Comparison of ENCODE assay signal across 8 cellular contexts in the genomic region with DNA sequence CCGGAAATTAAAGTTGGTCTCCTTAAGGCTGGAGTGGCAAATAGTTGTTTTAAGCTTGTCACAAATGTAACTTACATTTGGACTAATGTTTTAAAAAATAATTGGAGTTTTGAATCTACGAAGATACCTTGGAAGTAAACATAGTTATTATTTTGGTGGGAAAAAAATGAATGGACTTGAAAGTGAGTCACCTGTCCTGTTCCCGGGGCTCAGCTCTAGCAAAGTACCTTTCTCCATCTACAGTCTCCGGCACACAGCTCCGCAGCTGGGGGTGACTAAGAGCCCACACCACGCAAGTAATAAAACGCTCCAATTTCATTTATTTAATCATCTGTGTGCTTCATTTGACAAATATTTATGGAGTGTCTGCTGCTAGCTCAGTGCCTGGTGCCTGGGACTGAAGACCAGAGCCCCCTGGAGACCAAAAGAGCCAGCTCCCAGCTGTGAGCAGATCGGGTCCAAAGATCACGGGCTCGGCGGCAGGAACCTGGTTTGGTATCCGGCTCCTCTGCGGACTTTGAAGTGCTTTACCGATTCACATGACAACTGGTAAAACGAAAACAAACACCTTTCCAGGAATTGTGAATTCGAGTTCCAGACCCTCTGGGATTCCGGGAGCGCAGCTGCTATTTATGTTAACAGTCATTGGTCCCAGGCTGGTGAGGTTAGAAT. TPM values are rescaled to one million over a fixed set of nuclear protein-coding genes. Genes with fewer than 3 reads are reported as not detected.
DNase-seq lines count a peak whose midpoint lies in the region; ATAC-seq and TF ChIP-seq lines count a peak whose summit lies in the region.

No MANE protein-coding gene starts in this region.

- peak; percentile 60 for DNase-seq in AG08396 (ENCODE audit: low spot score)
- peak; percentile 91 for DNase-seq in GM23338 (ENCODE audit: low spot score)
- peak; percentile 38 for DNase-seq in OCI-LY7 (ENCODE audit: low spot score)
- DNase-seq in brain microvascular endothelial cell = peak; percentile 60
- peak; percentile 88 to 92 (median 91) for DNase-seq in right lobe of liver
- DNase-seq in upper lobe of left lung = peak in 1 of 2 donors; percentile 35
- no peak for DNase-seq in anterior cingulate cortex (lab: John Stamatoyannopoulos, UW)
- DNase-seq in GM19240 (ENCODE audit: insufficient read length, low spot score) = no peak

- peaks cover 90% of the 10 kb centered on the region for H3K27me3 ChIP-seq in GM23338 (ENCODE audit: insufficient read depth)
- H3K27me3 ChIP-seq in brain microvascular endothelial cell (replicated peaks) = peaks cover 34% of the 10 kb centered on the region
- no peaks in the 10 kb centered on the region for H3K27me3 ChIP-seq in right lobe of liver
- H3K27me3 ChIP-seq in upper lobe of left lung = peaks cover 0 to 31% (median 16%) of the 10 kb centered on the region in 4 donors

- in situ Hi-C loops in brain microvascular endothelial cell (cut with HindIII; ENCODE audit: low pct_ligation_motif_present, low sequenced_read_pairs) = loop anchor here (10.0 kb wide), 1 partner anchor 154 kb away; no protein-coding TSS in a partner anchor

- H3K9me2 ChIP-seq in GM23338 (ENCODE audit: insufficient read depth) (no peaks in the 10 kb centered on the region), OCI-LY7 (ENCODE audit: insufficient read depth, low read length) (no peaks in the 10 kb centered on the region)

- H3K4me1 ChIP-seq in GM23338 (ENCODE audit: insufficient read depth) (peaks cover 44% of the 10 kb centered on the region), OCI-LY7 (ENCODE audit: insufficient read depth, low read length, poor library complexity, severe bottlenecking) (peaks cover 26% of the 10 kb centered on the region), right lobe of liver (peaks cover 0 to 36% (median 11%) of the 10 kb centered on the region in 4 donors), upper lobe of left lung (peaks cover 23 to 57% (median 36%) of the 10 kb centered on the region in 4 donors)

- H3K4me1 Mint-ChIP-seq in GM23338 = peaks cover 73% of the 10 kb centered on the region

- TF ChIP-seq CTCF in GM23338 (conservative IDR thresholded peaks at IDR 0.05; ENCODE audit: low read depth in 2 of 2) = peak; percentile 32 to 34; a peak in 3 of 4 replicates
- peak; percentile 45 for TF ChIP-seq CTCF in OCI-LY7 (conservative IDR thresholded peaks at IDR 0.05; ENCODE audit: low read length)
- peak; percentile 75 for TF ChIP-seq CTCF in brain microvascular endothelial cell (IDR thresholded peaks at IDR 0.05; ENCODE audit: low read depth, low read length, missing control alignments)
- peak; percentile 23 to 47 (median 34) for TF ChIP-seq CTCF in right lobe of liver (IDR thresholded peaks at IDR 0.05)
- TF ChIP-seq CTCF in upper lobe of left lung (IDR thresholded peaks at IDR 0.05) = no peak

- H3K4me3 ChIP-seq in GM23338 = peak overlapping the region; percentile 77
- H3K4me3 ChIP-seq in OCI-LY7 (ENCODE audit: low read depth, low read length, poor library complexity, severe bottlenecking) = peak overlapping the region; percentile 32
- peak overlapping the region; percentile 34 for H3K4me3 ChIP-seq in brain microvascular endothelial cell (ENCODE audit: low read depth, low read length)
- H3K4me3 ChIP-seq in right lobe of liver = peak overlapping the region; percentile 65 to 94 (median 84)
- H3K4me3 ChIP-seq in upper lobe of left lung = peak overlapping the region in 3 of 4 donors; percentile 17 to 65 (median 33)

- CTCF ChIA-PET in OCI-LY7 (lab: Charles Lee; ENCODE audit: unreplicated experiment) = no interaction called here

- H4K20me1 ChIP-seq in GM23338 (replicated peaks; ENCODE audit: insufficient read depth) (peaks cover 19% of the 10 kb centered on the region), OCI-LY7 (ENCODE audit: insufficient read depth, low read length) (no peaks in the 10 kb centered on the region)

- TF ChIP-seq POLR2A in right lobe of liver (IDR thresholded peaks at IDR 0.05) = peak; percentile 78
- TF ChIP-seq POLR2A in upper lobe of left lung (IDR thresholded peaks at IDR 0.05) = no peak

- H3K4me2 ChIP-seq in GM23338 = peak overlapping the region; percentile 93
- H3K4me2 ChIP-seq in OCI-LY7 (ENCODE audit: low read length) = peak overlapping the region; percentile 53

- no peak for TF ChIP-seq EP300 in upper lobe of left lung (IDR thresholded peaks at IDR 0.05)

- intact Hi-C loops in OCI-LY7 (cut with micrococcal nuclease; ENCODE audit: unreplicated experiment) (no loop called here), right lobe of liver (cut with DNase I) (no loop called here)

- no TSS peak for BruUV-seq in OCI-LY7 (replicated peaks; lab: Mats Ljungman, UMichigan)

- no peak overlapping the region for H3K27ac Mint-ChIP-seq in GM23338

- no peaks in the 10 kb centered on the region; the same call in 2 of the 3 replicates for H3K36me3 Mint-ChIP-seq in GM23338 (ENCODE audit: low read depth)

- 0 out of 3 replicates have a peak, but pooled peaks cover 2% of the 10 kb centered on the region for H3K9me3 Mint-ChIP-seq in GM23338

- H3K36me3 ChIP-seq in GM23338 (ENCODE audit: insufficient read depth) (no peaks in the 10 kb centered on the region; the same call in 1 of the 2 replicates), OCI-LY7 (ENCODE audit: insufficient read depth, low read length) (no peaks in the 10 kb centered on the region), brain microvascular endothelial cell (replicated peaks) (no peaks in the 10 kb centered on the region), right lobe of liver (no peaks in the 10 kb centered on the region), upper lobe of left lung (no peaks in the 10 kb centered on the region)

- peak overlapping the region; percentile 79 for H3K4me3 Mint-ChIP-seq in GM23338

- H3K9me3 ChIP-seq in OCI-LY7 (ENCODE audit: low read length) (no peaks in the 10 kb centered on the region), right lobe of liver (no peaks in the 10 kb centered on the region), upper lobe of left lung (no peaks in the 10 kb centered on the region)

- ATAC-seq in GM23338 (peak; percentile 22), right lobe of liver (peak; percentile 57 to 75 (median 68)), upper lobe of left lung (ENCODE audit: low FRiP score in 2 of 2) (peak in 1 of 2 donors; percentile 4)

- H2AFZ ChIP-seq in GM23338 (no peak overlapping the region), OCI-LY7 (ENCODE audit: low read length) (no peak overlapping the region)

- H3K79me2 ChIP-seq in GM23338 (replicated peaks; ENCODE audit: insufficient read depth) (peaks cover 17% of the 10 kb centered on the region), OCI-LY7 (ENCODE audit: insufficient read depth, low read depth, low read length) (no peaks in the 10 kb centered on the region)

- H3K27ac ChIP-seq in GM23338 (ENCODE audit: low read depth) (no peak overlapping the region), OCI-LY7 (ENCODE audit: low read depth, low read length, poor library complexity, severe bottlenecking) (no peak overlapping the region), brain microvascular endothelial cell (no peak overlapping the region), right lobe of liver (peak overlapping the region; percentile 82 to 96 (median 93)), upper lobe of left lung (peak overlapping the region in 1 of 4 donors; percentile 30)

- H3K27me3 Mint-ChIP-seq in GM23338 (ENCODE audit: insufficient read depth, low read depth, poor library complexity) = peaks cover 90% of the 10 kb centered on the region

- no peaks in the 10 kb centered on the region; the same call in 1 of the 2 replicates for H3F3A ChIP-seq in GM23338 (replicated peaks; ENCODE audit: low read depth)

- 3% methylated on average over 14 of the region's 18 CpGs for WGBS in right lobe of liver (ENCODE audit: insufficient coverage, low coverage, low lambda C conversion rate, missing lambda C conversion rate)
- WGBS in upper lobe of left lung, 2 donors = 3 to 4% methylated on average over 18 of the region's 18 CpGs

- POLR2A ChIA-PET in OCI-LY7 (lab: Charles Lee) = no interaction called here

TF ChIP-seq in GM23338, 12 proteins besides CTCF, POLR2A, EP300 and RAD21 (continues in another document):
- TF ChIP-seq ZNF331 (CRISPR knock-in tag; IDR thresholded peaks at IDR 0.05; ENCODE audit: low read depth) = no peak

RNA-seq across cellular contexts. Expression of a gene that starts 1.7 kb away (rescaled TPM):
- 9.2 and 9.9 TPM in 2 replicates for total RNA-seq in GM23338 (2014; rRNA removed; shearing (Covaris generic))
- polyA plus RNA-seq in GM23338 (2016; fragmentation: Nextera tagmentation; extraction: Ambion mirVana) = 2.5 and 2.7 TPM in 2 replicates
- 0.13 and 0.19 TPM in 2 replicates for total RNA-seq in OCI-LY7 (2014; rRNA removed; shearing (Covaris generic))
- total RNA-seq in OCI-LY7 (2022) (0.08 TPM in 1 of 2 replicates, not detected in the other), right lobe of liver (10 to 100 TPM in 5 of 6 experiments, 1 to 10 TPM in 1; 6.7 to 18.7 (median 12.7) TPM), upper lobe of left lung (10 to 100 TPM in 5 of 6 donors, 1 to 10 TPM in 1; 6.3 to 18.6 (median 14.9) TPM)

Comparison
In these comparisons a context has a peak if more than half of its experiments do, and no peak if none do; other contexts are left out.
1. DNase-seq: peak in AG08396 (single experiment), GM23338 (single experiment), OCI-LY7 (single experiment), brain microvascular endothelial cell (single experiment) and right lobe of liver (3 of 3); none in anterior cingulate cortex (0 of 58) and GM19240 (single experiment).
2. H3K27ac ChIP-seq: peak in right lobe of liver (3 of 3); none in GM23338 (single experiment), OCI-LY7 (single experiment) and brain microvascular endothelial cell (single experiment).
3. H3K4me3 ChIP-seq: peak in every context shown above with its lines; median percentile 84 in right lobe of liver; 77 in GM23338; 34 in brain microvascular endothelial cell; 33 in upper lobe of left lung; 32 in OCI-LY7.
4. CTCF ChIP-seq: peak in GM23338 (2 of 2), OCI-LY7 (single experiment), brain microvascular endothelial cell (single experiment) and right lobe of liver (4 of 4); none in upper lobe of left lung (0 of 6).